1 cellular context compared by ENCODE assay signal in the genomic region with DNA sequence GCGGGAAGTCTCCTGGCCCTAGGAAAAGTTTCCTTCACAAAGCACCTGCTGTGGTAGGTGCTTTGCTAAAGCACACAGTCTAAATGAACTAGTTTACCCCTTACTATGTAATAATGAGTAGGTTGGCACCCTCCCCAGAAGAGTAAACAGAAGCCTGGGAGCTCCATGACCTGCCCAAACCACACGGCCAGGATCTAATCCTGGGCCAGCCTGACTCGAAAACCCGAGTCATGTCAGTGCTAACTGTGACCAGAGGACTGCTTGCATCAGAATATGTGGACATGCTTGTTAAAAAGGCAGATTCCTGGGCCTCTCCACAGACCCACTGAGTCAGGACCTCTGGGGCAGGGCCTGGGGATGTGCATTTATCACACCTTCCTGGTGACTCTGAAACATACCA.
TF ChIP-seq lines count a peak whose summit lies in the region.

No MANE protein-coding gene starts in this region.

TF ChIP-seq in liver, 16 proteins besides CTCF, POLR2A, EP300 and RAD21 (continued from another document):
- TF ChIP-seq REST (IDR thresholded peaks at IDR 0.05) (no peak), RXRA (IDR thresholded peaks at IDR 0.05) (peak; percentile 61 to 71), GABPA (IDR thresholded peaks at IDR 0.05 in 1 of 2, conservative IDR thresholded peaks at IDR 0.05 in 1 of 2) (no peak), JUND (IDR thresholded peaks at IDR 0.05) (no peak), NR2F2 (IDR thresholded peaks at IDR 0.05) (no peak)
- TF ChIP-seq, protein P1, sequence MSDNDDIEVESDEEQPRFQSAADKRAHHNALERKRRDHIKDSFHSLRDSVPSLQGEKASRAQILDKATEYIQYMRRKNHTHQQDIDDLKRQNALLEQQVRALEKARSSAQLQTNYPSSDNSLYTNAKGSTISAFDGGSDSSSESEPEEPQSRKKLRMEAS (IDR thresholded peaks at IDR 0.05): no peak
